In the genomic region with DNA sequence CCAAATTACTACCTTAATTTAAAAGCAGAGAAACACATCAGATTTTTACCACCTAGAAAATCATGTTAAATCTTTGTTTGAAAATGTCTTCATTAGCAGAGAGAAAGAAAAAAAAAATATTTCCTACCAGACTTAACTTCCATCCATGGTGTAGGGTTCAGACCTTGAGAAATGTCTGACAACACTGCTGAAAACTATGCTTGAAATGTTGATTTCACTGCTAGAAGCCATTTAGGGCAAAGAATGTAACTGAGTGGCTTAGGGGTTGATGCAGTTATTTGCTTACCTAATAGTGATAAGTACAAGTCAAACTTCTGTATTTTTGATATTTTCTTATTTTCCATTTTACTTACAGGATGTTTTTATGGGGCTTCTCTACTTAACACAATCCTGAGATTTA, we compare ENCODE assay signal across 31 cellular contexts.
DNase-seq lines count a peak whose midpoint lies in the region; ATAC-seq and TF ChIP-seq lines count a peak whose summit lies in the region.
"Had no signal": no experiment of that assay in that cellular context is flagged by ENCODE, and none has a peak within 500 bp of the region (broad histone marks: within the 10 kb centered on the region; RNA-seq: fewer than 3 reads in every experiment).

No MANE protein-coding gene starts in this region.

- H3K27ac ChIP-seq in esophagus muscularis mucosa (replicated peaks in 1 of 4) = peak overlapping the region; percentile 55 to 74 (median 68)
- H3K27ac ChIP-seq in mammary epithelial cell (ENCODE audit: insufficient read depth, low read depth, low read length) = no peak overlapping the region
- H3K27ac ChIP-seq: A549; BLaER1 treated with 17β-estradiol and CSF1 and Interleukin-3, amounts not matched to agents 10 nM and 100 nM; KMS-11; RWPE1; vagina had no signal

- no peaks in the 10 kb centered on the region for H3K36me3 ChIP-seq in adipocyte (ENCODE audit: control insufficient read depth, insufficient read depth, low read length, severe bottlenecking)
- no peaks in the 10 kb centered on the region for H3K36me3 ChIP-seq in esophagus muscularis mucosa
- no peaks in the 10 kb centered on the region for H3K36me3 ChIP-seq in mammary epithelial cell (ENCODE audit: insufficient read depth, low read length)
- H3K36me3 ChIP-seq: BLaER1 treated with 17β-estradiol and CSF1 and Interleukin-3, amounts not matched to agents 10 nM and 100 nM; sigmoid colon; vagina had no signal

- TF ChIP-seq EP300 in esophagus muscularis mucosa (IDR thresholded peaks at IDR 0.05) = no peak

- DNase-seq in AG10803 (ENCODE audit: low read depth) (peak; percentile 30), adipocyte (ENCODE audit: low read depth) (peak; percentile 66), esophagus muscularis mucosa (ENCODE audit: extremely low spot score) (no peak), renal cortical epithelial cell (ENCODE audit: low read depth) (peak; percentile 4), mammary epithelial cell (no peak), nucleus accumbens (lab: John Stamatoyannopoulos, UW) (no peak), NCI-H345 (lab: John Stamatoyannopoulos, UW) (no peak)
- DNase-seq in activated naive CD8-positive, alpha-beta T cell treated with anti-CD3 and anti-CD28 coated beads, Interleukin-2, amount 50 U/mL, for 24 hours = no peak
- DNase-seq: activated CD4-positive, alpha-beta memory T cell treated with anti-CD3 and anti-CD28 coated beads, Interleukin-2, amount 10 ng/mL, durations not matched to agents 7 days and 5 days; activated CD4-positive, CD25-positive, alpha-beta regulatory T cell; activated CD8-positive, alpha-beta memory T cell treated with anti-CD3 and anti-CD28 coated beads, Interleukin-2, amount 50 U/mL, for 48 hours; cerebellar nuclear complex; DMS53; effector CD4-positive, alpha-beta T cell; foreskin melanocyte; MM.1S; NCI-H1417 treated with DMSO at 0.1 percent for 48 hours; NCI-H2081; NCI-H2227 treated with DMSO at 0.1 percent for 48 hours; sigmoid colon; stimulated activated CD4-positive, alpha-beta T cell treated with anti-CD3 and anti-CD28 coated beads, Interleukin-15, amount 100 ng/mL, for 24 hours; stimulated activated naive CD4-positive, alpha-beta T cell had no signal

- TF ChIP-seq POLR2A in esophagus muscularis mucosa (IDR thresholded peaks at IDR 0.05; ENCODE audit: low read depth) = no peak

- H3K27me3 ChIP-seq in adipocyte (replicated peaks; ENCODE audit: control insufficient read depth, insufficient read depth, low read length) (no peaks in the 10 kb centered on the region), esophagus muscularis mucosa (no peaks in the 10 kb centered on the region), mammary epithelial cell (ENCODE audit: insufficient read depth, low read length) (no peaks in the 10 kb centered on the region)
- H3K27me3 ChIP-seq: BLaER1 treated with 17β-estradiol and CSF1 and Interleukin-3, amounts not matched to agents 10 nM and 100 nM; sigmoid colon; vagina had no signal

- H3K36me3 Mint-ChIP-seq in activated naive CD8-positive, alpha-beta T cell treated with anti-CD3 and anti-CD28 coated beads, Interleukin-2, amount 50 U/mL, for 24 hours (ENCODE audit: low read depth) = no peaks in the 10 kb centered on the region
- H3K36me3 Mint-ChIP-seq: activated naive CD4-positive, alpha-beta T cell treated with anti-CD3 and anti-CD28 coated beads, Interleukin-2, amount 50 U/mL, for 24 hours had no signal

- H3K27me3 Mint-ChIP-seq in activated naive CD8-positive, alpha-beta T cell treated with anti-CD3 and anti-CD28 coated beads, Interleukin-2, amount 50 U/mL, for 24 hours = no peaks in the 10 kb centered on the region
- H3K27me3 Mint-ChIP-seq: activated CD4-positive, alpha-beta memory T cell treated with anti-CD3 and anti-CD28 coated beads, Interleukin-2, amount 10 ng/mL, durations not matched to agents 7 days and 5 days; activated naive CD4-positive, alpha-beta T cell treated with anti-CD3 and anti-CD28 coated beads, Interleukin-2, amount 50 U/mL, for 24 hours had no signal

- no peak overlapping the region for H2AFZ ChIP-seq in mammary epithelial cell (ENCODE audit: low read depth, low read length)

- no peaks in the 10 kb centered on the region for H3K9me3 ChIP-seq in adipocyte (ENCODE audit: control insufficient read depth, low read length)
- no peaks in the 10 kb centered on the region for H3K9me3 ChIP-seq in esophagus muscularis mucosa
- no peaks in the 10 kb centered on the region for H3K9me3 ChIP-seq in mammary epithelial cell (replicated peaks; ENCODE audit: insufficient read depth, low read length)
- H3K9me3 ChIP-seq: A549; BLaER1 treated with 17β-estradiol and CSF1 and Interleukin-3, amounts not matched to agents 10 nM and 100 nM; sigmoid colon; vagina had no signal

- dilution Hi-C loops in mammary epithelial cell (cut with HindIII; ENCODE audit: low sequenced_read_pairs) = no loop called here

- CTCF ChIA-PET in mammary epithelial cell (lab: Charles Lee; ENCODE audit: low non-redundant PET) = no interaction called here

- intact Hi-C loops in esophagus muscularis mucosa (cut with DNase I) (no loop called here), mammary epithelial cell (cut with micrococcal nuclease) (no loop called here)

- H3K4me1 Mint-ChIP-seq in activated naive CD8-positive, alpha-beta T cell treated with anti-CD3 and anti-CD28 coated beads, Interleukin-2, amount 50 U/mL, for 24 hours = no peaks in the 10 kb centered on the region
- H3K4me1 Mint-ChIP-seq: activated CD4-positive, alpha-beta memory T cell treated with anti-CD3 and anti-CD28 coated beads, Interleukin-2, amount 10 ng/mL, durations not matched to agents 7 days and 5 days; activated naive CD4-positive, alpha-beta T cell treated with anti-CD3 and anti-CD28 coated beads, Interleukin-2, amount 50 U/mL, for 24 hours; neural crest cell had no signal

- H4K20me1 ChIP-seq in mammary epithelial cell (ENCODE audit: insufficient read depth, low read length) = no peaks in the 10 kb centered on the region
- H4K20me1 ChIP-seq: BLaER1 treated with 17β-estradiol and CSF1 and Interleukin-3, amounts not matched to agents 10 nM and 100 nM had no signal

- H3K9me3 Mint-ChIP-seq in activated naive CD8-positive, alpha-beta T cell treated with anti-CD3 and anti-CD28 coated beads, Interleukin-2, amount 50 U/mL, for 24 hours = no peaks in the 10 kb centered on the region
- H3K9me3 Mint-ChIP-seq: activated naive CD4-positive, alpha-beta T cell treated with anti-CD3 and anti-CD28 coated beads, Interleukin-2, amount 50 U/mL, for 24 hours; neural crest cell had no signal

- no peak overlapping the region for H3K27ac Mint-ChIP-seq in activated naive CD8-positive, alpha-beta T cell treated with anti-CD3 and anti-CD28 coated beads, Interleukin-2, amount 50 U/mL, for 24 hours
- H3K27ac Mint-ChIP-seq: activated CD4-positive, alpha-beta memory T cell treated with anti-CD3 and anti-CD28 coated beads, Interleukin-2, amount 10 ng/mL, durations not matched to agents 7 days and 5 days; activated naive CD4-positive, alpha-beta T cell treated with anti-CD3 and anti-CD28 coated beads, Interleukin-2, amount 50 U/mL, for 24 hours; activated T-helper 2 cell treated with anti-CD3 and anti-CD28 coated beads, Interferon-gamma antibody, Interleukin-2, Interleukin-4, amounts not matched to agents 10 μg/mL and 5 μg/mL and 100 μg/mL, durations not matched to agents 14 hours and 24 hours and 36 hours had no signal

- H3K4me1 ChIP-seq in adipocyte (ENCODE audit: control insufficient read depth, insufficient read depth, low read length) (peaks cover 3% of the 10 kb centered on the region), esophagus muscularis mucosa (peaks cover 0 to 22% (median 10%) of the 10 kb centered on the region in 4 donors), mammary epithelial cell (ENCODE audit: insufficient read depth, low read length) (no peaks in the 10 kb centered on the region)
- H3K4me1 ChIP-seq: A549; BLaER1 treated with 17β-estradiol and CSF1 and Interleukin-3, amounts not matched to agents 10 nM and 100 nM; vagina had no signal

- no peak overlapping the region for H3K9ac ChIP-seq in adipocyte (ENCODE audit: low read length)
- no peak overlapping the region for H3K9ac ChIP-seq in mammary epithelial cell (ENCODE audit: insufficient read depth, low read length)
- H3K9ac ChIP-seq: BLaER1 treated with 17β-estradiol and CSF1 and Interleukin-3, amounts not matched to agents 10 nM and 100 nM; KMS-11 had no signal

- BruUV-seq in mammary epithelial cell (replicated peaks; lab: Mats Ljungman, UMichigan) = no TSS peak

- no peak for ATAC-seq in activated naive CD8-positive, alpha-beta T cell treated with anti-CD3 and anti-CD28 coated beads, Interleukin-2, amount 50 U/mL, for 24 hours
- ATAC-seq: A549 had no signal

- in situ Hi-C loops in mammary epithelial cell (cut with MboI; ENCODE audit: low sequenced_read_pairs in 2 of 2) = no loop called here

- no peak overlapping the region for H3K4me3 Mint-ChIP-seq in activated naive CD8-positive, alpha-beta T cell treated with anti-CD3 and anti-CD28 coated beads, Interleukin-2, amount 50 U/mL, for 24 hours
- H3K4me3 Mint-ChIP-seq: activated CD4-positive, alpha-beta memory T cell treated with anti-CD3 and anti-CD28 coated beads, Interleukin-2, amount 10 ng/mL, durations not matched to agents 7 days and 5 days; activated naive CD4-positive, alpha-beta T cell treated with anti-CD3 and anti-CD28 coated beads, Interleukin-2, amount 50 U/mL, for 24 hours; neural crest cell had no signal

- no peaks in the 10 kb centered on the region for H3K79me2 ChIP-seq in mammary epithelial cell (ENCODE audit: insufficient read depth, low read length)

- no peak for TF ChIP-seq CTCF in AG10803 (conservative IDR thresholded peaks at IDR 0.05; ENCODE audit: low read length)
- TF ChIP-seq CTCF in esophagus muscularis mucosa (IDR thresholded peaks at IDR 0.05) = no peak
- no peak for TF ChIP-seq CTCF in mammary epithelial cell (conservative IDR thresholded peaks at IDR 0.05 in 1 of 2, IDR thresholded peaks at IDR 0.05 in 1 of 2; ENCODE audit: extremely low read depth in 1 of 2, insufficient read depth in 1 of 2, low read depth in 1 of 2, low read length in 2 of 2)

- H3K4me3 ChIP-seq in AG10803 (ENCODE audit: low read length) (no peak overlapping the region), adipocyte (ENCODE audit: low read length) (no peak overlapping the region), esophagus muscularis mucosa (peak overlapping the region in 1 of 4 donors; percentile 13), mammary epithelial cell (replicated peaks in 1 of 3; ENCODE audit: insufficient read depth in 1 of 3, low read depth in 2 of 3, low read length in 3 of 3) (no peak overlapping the region)
- H3K4me3 ChIP-seq: A549; BLaER1 treated with 17β-estradiol and CSF1 and Interleukin-3, amounts not matched to agents 10 nM and 100 nM; lung; sigmoid colon; vagina had no signal

- no peak overlapping the region for H3K4me2 ChIP-seq in mammary epithelial cell (ENCODE audit: insufficient read depth, low read depth, low read length)
- H3K4me2 ChIP-seq: A549; BLaER1 treated with 17β-estradiol and CSF1 and Interleukin-3, amounts not matched to agents 10 nM and 100 nM; KMS-11 had no signal

Comparison
In these comparisons a context has a peak if more than half of its experiments do, and no peak if none do; other contexts are left out.
1. DNase-seq: peak in AG10803 (single experiment), adipocyte (single experiment) and renal cortical epithelial cell (single experiment); none in esophagus muscularis mucosa (single experiment), mammary epithelial cell (single experiment), activated naive CD8-positive, alpha-beta T cell treated with anti-CD3 and anti-CD28 coated beads, Interleukin-2, amount 50 U/mL, for 24 hours (single experiment), nucleus accumbens (0 of 56) and NCI-H345 (single experiment).